In the genomic region with DNA sequence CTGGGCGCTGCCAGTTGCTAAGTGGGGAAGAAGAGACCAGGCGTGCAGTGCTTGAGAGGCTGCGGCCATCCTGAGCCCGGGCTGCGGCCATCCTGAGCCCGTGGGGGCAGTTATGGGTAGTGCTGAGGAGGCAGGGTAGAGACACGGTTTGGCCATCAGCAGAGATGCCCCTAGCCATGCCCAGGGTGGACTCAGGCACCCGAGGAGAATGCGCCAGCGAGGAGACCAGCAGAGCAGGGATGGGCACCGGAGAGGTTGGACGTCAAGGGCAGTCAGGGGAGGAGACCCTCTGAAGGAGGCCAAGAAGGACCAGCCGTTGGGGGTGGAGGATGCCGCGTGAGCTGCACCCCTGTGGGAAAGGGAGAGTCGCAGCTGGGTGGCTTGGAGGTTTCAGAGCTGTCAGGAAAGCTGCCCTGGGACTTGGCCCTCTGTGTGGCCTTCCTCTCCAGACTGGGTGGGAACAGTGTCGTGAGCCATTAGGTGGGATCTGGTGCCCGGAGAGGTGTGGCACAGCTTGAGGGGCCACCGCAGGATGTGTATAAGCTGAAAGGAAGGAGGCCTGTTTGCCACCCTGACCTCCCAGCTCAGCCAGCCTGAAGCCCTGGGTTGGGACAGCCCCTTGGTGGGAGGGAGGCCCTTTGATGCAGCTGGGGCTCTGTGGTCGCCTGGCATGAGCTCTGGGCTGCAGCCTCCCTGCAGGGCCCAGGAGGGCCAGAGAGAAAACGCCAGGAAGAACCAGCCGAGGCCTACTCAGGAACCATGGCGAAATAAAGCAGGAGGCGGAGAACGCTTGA, we compare ENCODE assay signal across 15 cellular contexts. TPM values are rescaled to one million over a fixed set of nuclear protein-coding genes. Genes with fewer than 3 reads are reported as not detected.
DNase-seq lines count a peak whose midpoint lies in the region; ATAC-seq and TF ChIP-seq lines count a peak whose summit lies in the region.
"Had no signal": no experiment of that assay in that cellular context is flagged by ENCODE, and none has a peak within 500 bp of the region (broad histone marks: within the 10 kb centered on the region; RNA-seq: fewer than 3 reads in every experiment).

No MANE protein-coding gene starts in this region.

- no peaks in the 10 kb centered on the region for H3K27me3 ChIP-seq in upper lobe of left lung
- H3K27me3 ChIP-seq: gastrocnemius medialis, MG63 had no signal

- TF ChIP-seq POLR2A in upper lobe of left lung (IDR thresholded peaks at IDR 0.05): no peak

- peak; percentile 30 for DNase-seq in NCI-H345 (lab: John Stamatoyannopoulos, UW)
- no peak for DNase-seq in NCI-H345 treated with DMSO at 0.1 percent for 48 hours (lab: John Stamatoyannopoulos, UW; ENCODE audit: unreplicated experiment)
- peak in 1 of 2 donors; percentile 67 for DNase-seq in upper lobe of left lung
- DNase-seq in stimulated activated naive CD8-positive, alpha-beta T cell treated with anti-CD3 and anti-CD28 coated beads, Interleukin-15, Interleukin-2, amounts not matched to agents 100 U/mL and 50 U/mL, for 24 hours: no peak
- DNase-seq in NCI-H69 (lab: John Stamatoyannopoulos, UW): no peak
- no peak for DNase-seq in stimulated activated naive CD4-positive, alpha-beta T cell treated with Interleukin-2 at 50 U/mL for 16 hours (lab: John Stamatoyannopoulos, UW)
- DNase-seq: activated gamma-delta T cell treated with Interleukin-2 at 50 U/mL for 16 hours; CD4-positive, alpha-beta memory T cell; gastrocnemius medialis; MG63; NCI-H2081 treated with DMSO at 0.1 percent for 48 hours; SK-N-SH had no signal

- H3K27ac ChIP-seq in upper lobe of left lung: peak overlapping the region in 3 of 4 donors; percentile 11 to 52 (median 16)
- H3K27ac ChIP-seq: 22Rv1, gastrocnemius medialis had no signal

- WGBS in upper lobe of left lung, 2 donors: 81 to 93% methylated on average over 19 to 25 of the region's 25 CpGs

- H3K4me3 ChIP-seq in upper lobe of left lung: no peak overlapping the region
- H3K4me3 ChIP-seq: gastrocnemius medialis, MG63 had no signal

- H3K36me3 Mint-ChIP-seq in nephron (ENCODE audit: low read depth): peaks cover 13% of the 10 kb centered on the region
- H3K36me3 Mint-ChIP-seq: CD4-positive, alpha-beta memory T cell had no signal

- H3K36me3 ChIP-seq in upper lobe of left lung: no peaks in the 10 kb centered on the region
- H3K36me3 ChIP-seq: gastrocnemius medialis had no signal

- H3K4me3 Mint-ChIP-seq in nephron: peak overlapping the region in 1 of 3 experiments; percentile 21
- H3K4me3 Mint-ChIP-seq: CD4-positive, alpha-beta memory T cell had no signal

- peak overlapping the region; percentile 88 to 93 (median 90) for H3K27ac Mint-ChIP-seq in nephron
- H3K27ac Mint-ChIP-seq: CD4-positive, alpha-beta memory T cell had no signal

- peaks cover 90% of the 10 kb centered on the region for H3K4me1 Mint-ChIP-seq in nephron
- H3K4me1 Mint-ChIP-seq: CD4-positive, alpha-beta memory T cell had no signal

- H3K9me3 Mint-ChIP-seq in nephron: peaks cover 3% of the 10 kb centered on the region
- H3K9me3 Mint-ChIP-seq: CD4-positive, alpha-beta memory T cell had no signal

- TF ChIP-seq CTCF in nephron (IDR thresholded peaks at IDR 0.05; ENCODE audit: unreplicated experiment in 3 of 3): no peak
- no peak for TF ChIP-seq CTCF in upper lobe of left lung (IDR thresholded peaks at IDR 0.05)

- ATAC-seq in esophagus mucosa (peak; percentile 12), upper lobe of left lung (ENCODE audit: low FRiP score in 2 of 2) (peak in 1 of 2 donors; percentile 9)
- no peak for ATAC-seq in stimulated activated naive CD8-positive, alpha-beta T cell treated with anti-CD3 and anti-CD28 coated beads, Interleukin-15, Interleukin-2, amounts not matched to agents 100 U/mL and 50 U/mL, for 24 hours
- ATAC-seq: gastrocnemius medialis had no signal

- peaks cover 6% of the 10 kb centered on the region for H3K27me3 Mint-ChIP-seq in nephron (ENCODE audit: low read depth)

- TF ChIP-seq EP300 in upper lobe of left lung (IDR thresholded peaks at IDR 0.05): no peak

- H3K4me1 ChIP-seq in upper lobe of left lung: peaks cover 22 to 42% (median 24%) of the 10 kb centered on the region in 4 donors

- H3K9me3 ChIP-seq in upper lobe of left lung: no peaks in the 10 kb centered on the region
- H3K9me3 ChIP-seq: gastrocnemius medialis, MG63, SK-N-SH had no signal

RNA-seq across cellular contexts. Expression of gene SH3BP4, which starts 56.0 kb away (rescaled TPM):
- 10.7 TPM for total RNA-seq in esophagus mucosa
- total RNA-seq in upper lobe of left lung: 10 to 100 TPM; 27.3 to 57.3 (median 33.4) TPM
